ENCODE assay signal across 16 cellular contexts in the genomic region with DNA sequence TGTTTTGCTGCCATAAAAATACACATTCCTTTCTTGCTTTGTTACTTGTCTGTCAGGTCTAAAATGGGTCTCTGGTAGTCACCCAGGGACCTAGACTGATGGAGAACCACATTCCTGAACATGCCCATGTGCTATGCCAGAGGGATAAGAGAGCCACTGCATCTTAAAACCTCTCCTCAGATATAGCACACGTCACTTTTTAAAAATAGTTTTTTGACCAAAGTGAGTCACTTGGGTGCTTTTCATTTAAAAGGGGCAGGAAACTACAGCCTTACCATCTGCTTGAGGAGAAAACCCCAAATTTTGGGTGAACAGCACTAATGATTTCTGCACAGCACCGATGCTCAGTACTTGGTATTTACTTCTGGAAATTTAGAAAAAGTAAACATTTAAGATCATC.
DNase-seq lines count a peak whose midpoint lies in the region; ATAC-seq lines count a peak whose summit lies in the region.
"Had no signal": no experiment of that assay in that cellular context is flagged by ENCODE, and none has a peak within 500 bp of the region (broad histone marks: within the 10 kb centered on the region; RNA-seq: fewer than 3 reads in every experiment).

No MANE protein-coding gene starts in this region.

- H3K4me1 Mint-ChIP-seq in stimulated activated memory B cell treated with anti-CD40 and anti-IgM and Interleukin-4, amounts not matched to agents 10 μg/mL and 1 μg/mL and 100 μg/mL, for 72 hours, result peaks cover 7% of the 10 kb centered on the region
- H3K4me1 Mint-ChIP-seq: stimulated activated naive CD8-positive, alpha-beta T cell treated with anti-CD3 and anti-CD28 coated beads, Interleukin-15, amount 100 ng/mL, for 72 hours had no signal

- no peak overlapping the region for H3K27ac Mint-ChIP-seq in stimulated activated memory B cell treated with anti-CD40 and anti-IgM and Interleukin-4, amounts not matched to agents 10 μg/mL and 1 μg/mL and 100 μg/mL, for 72 hours
- H3K27ac Mint-ChIP-seq: activated naive CD8-positive, alpha-beta T cell; T-helper 1 cell treated with Interleukin-12 subunit alpha and Interleukin-12 subunit beta and Interleukin-4 antibody, amounts not matched to agents 30 μg/mL and 1 μg/mL, for 36 hours had no signal

- ATAC-seq in GM21390 (IDR thresholded peaks at IDR 0.05; ENCODE audit: unreplicated experiment) (peak; percentile 52), HG03558 (IDR thresholded peaks at IDR 0.05; ENCODE audit: extremely low read depth, unreplicated experiment) (peak; percentile 50), HG02642 (IDR thresholded peaks at IDR 0.05; ENCODE audit: poor library complexity, unreplicated experiment) (no peak)
- no peak for ATAC-seq in stimulated activated memory B cell treated with anti-CD40 and anti-IgM and Interleukin-4, amounts not matched to agents 10 μg/mL and 1 μg/mL and 100 μg/mL, for 72 hours
- ATAC-seq: stimulated activated naive CD8-positive, alpha-beta T cell treated with anti-CD3 and anti-CD28 coated beads, Interleukin-15, amount 100 ng/mL, for 72 hours had no signal

- no peaks in the 10 kb centered on the region for H3K9me3 Mint-ChIP-seq in stimulated activated memory B cell treated with anti-CD40 and anti-IgM and Interleukin-4, amounts not matched to agents 10 μg/mL and 1 μg/mL and 100 μg/mL, for 72 hours
- H3K9me3 Mint-ChIP-seq: stimulated activated naive CD8-positive, alpha-beta T cell treated with anti-CD3 and anti-CD28 coated beads, Interleukin-15, amount 100 ng/mL, for 72 hours; T-helper 1 cell treated with Interleukin-12 subunit alpha and Interleukin-12 subunit beta and Interleukin-4 antibody, amounts not matched to agents 30 μg/mL and 1 μg/mL, for 36 hours had no signal

- H3K4me3 Mint-ChIP-seq in stimulated activated memory B cell treated with anti-CD40 and anti-IgM and Interleukin-4, amounts not matched to agents 10 μg/mL and 1 μg/mL and 100 μg/mL, for 72 hours, result no peak overlapping the region
- H3K4me3 Mint-ChIP-seq: activated naive CD8-positive, alpha-beta T cell; stimulated activated naive CD8-positive, alpha-beta T cell treated with anti-CD3 and anti-CD28 coated beads, Interleukin-15, amount 100 ng/mL, for 72 hours; T-helper 1 cell treated with Interleukin-12 subunit alpha and Interleukin-12 subunit beta and Interleukin-4 antibody, amounts not matched to agents 30 μg/mL and 1 μg/mL, for 36 hours had no signal

- peak; percentile 71 for DNase-seq in EL
- DNase-seq in fibroblast of peridontal ligament (ENCODE audit: extremely low read depth), result peak; percentile 73
- no peak for DNase-seq in cerebellum (ENCODE audit: low spot score)
- DNase-seq in hippocampal formation (lab: John Stamatoyannopoulos, UW), result no peak
- DNase-seq: activated T-cell treated with anti-CD3 and anti-CD28 coated beads for 4 hours; COR-L47; glutamatergic neuron; NCI-H2081 treated with DMSO at 0.1 percent for 48 hours; NCI-H82; stimulated activated naive CD8-positive, alpha-beta T cell treated with anti-CD3 and anti-CD28 coated beads, Interleukin-15, amount 100 ng/mL, for 72 hours had no signal

- H3K27me3 Mint-ChIP-seq in stimulated activated memory B cell treated with anti-CD40 and anti-IgM and Interleukin-4, amounts not matched to agents 10 μg/mL and 1 μg/mL and 100 μg/mL, for 72 hours, result no peaks in the 10 kb centered on the region
- H3K27me3 Mint-ChIP-seq: stimulated activated naive CD8-positive, alpha-beta T cell treated with anti-CD3 and anti-CD28 coated beads, Interleukin-15, amount 100 ng/mL, for 72 hours had no signal

- H3K36me3 Mint-ChIP-seq in stimulated activated memory B cell treated with anti-CD40 and anti-IgM and Interleukin-4, amounts not matched to agents 10 μg/mL and 1 μg/mL and 100 μg/mL, for 72 hours, result no peaks in the 10 kb centered on the region
- H3K36me3 Mint-ChIP-seq: activated naive CD8-positive, alpha-beta T cell had no signal

Comparison
In these comparisons a context has a peak if more than half of its experiments do, and no peak if none do; other contexts are left out.
1. DNase-seq: peak in EL (single experiment) and fibroblast of peridontal ligament (single experiment); none in cerebellum (single experiment) and hippocampal formation (0 of 2).
2. ATAC-seq: peak in GM21390 (single experiment) and HG03558 (single experiment); none in HG02642 (single experiment) and stimulated activated memory B cell treated with anti-CD40 and anti-IgM and Interleukin-4, amounts not matched to agents 10 μg/mL and 1 μg/mL and 100 μg/mL, for 72 hours (single experiment).